Comparison of ENCODE assay signal across 8 cellular contexts in the genomic region with DNA sequence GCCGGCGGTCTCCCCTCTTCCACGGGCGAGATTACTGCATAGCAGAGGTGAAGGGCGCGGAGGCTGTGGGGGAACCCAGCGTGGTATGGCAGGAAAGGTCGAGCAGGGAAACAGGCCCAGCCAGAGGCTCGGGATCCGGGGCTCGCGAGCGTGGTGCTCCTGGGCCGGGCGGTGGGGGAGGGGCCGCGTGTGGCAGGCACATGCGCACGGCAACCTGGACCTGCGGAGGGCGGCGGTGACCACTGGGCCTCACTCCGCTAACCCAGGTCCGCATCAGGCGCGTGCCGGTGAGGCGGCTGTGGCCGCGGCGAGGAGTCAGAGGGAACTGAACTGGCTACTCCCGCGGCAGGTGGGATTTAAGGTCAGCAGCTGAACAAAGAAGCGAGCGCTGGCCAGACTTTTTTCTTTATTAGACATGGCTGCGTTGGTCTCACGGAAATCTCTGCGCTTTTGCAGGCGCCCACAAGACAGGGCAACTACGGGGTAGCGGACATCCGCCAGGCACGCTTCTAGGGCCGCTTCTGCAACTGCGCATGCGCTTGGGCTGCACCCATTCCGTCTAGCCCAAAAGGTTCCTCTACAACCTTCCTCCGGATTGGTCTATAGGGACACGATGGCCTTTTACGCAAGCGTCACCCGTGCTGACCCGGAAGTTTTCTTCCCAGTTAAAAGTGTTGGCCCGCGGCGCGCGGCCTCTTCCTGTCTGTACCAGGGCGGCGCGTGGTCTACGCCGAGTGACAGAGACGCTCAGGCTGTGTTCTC. TPM values are rescaled to one million over a fixed set of nuclear protein-coding genes. Genes with fewer than 3 reads are reported as not detected.
A peak's percentile ranks its signal among the peaks of the same experiment; 100 is the strongest.
DNase-seq lines count a peak whose midpoint lies in the region; ATAC-seq lines count a peak whose summit lies in the region.

A gene (plus strand): TSS at position 694 of the 762 bp plus-strand sequence. CDS start 869 bp downstream, outside the sequence.

- H3K4me1 ChIP-seq in CD8-positive, alpha-beta memory T cell (ENCODE audit: insufficient read depth, low read length), result peaks cover 28% of the 10 kb centered on the region
- peaks cover 31% of the 10 kb centered on the region for H3K4me1 ChIP-seq in effector memory CD4-positive, alpha-beta T cell (ENCODE audit: control insufficient read depth, insufficient read depth, low read length, poor library complexity, severe bottlenecking)

- H3K9me3 ChIP-seq in CD8-positive, alpha-beta memory T cell (ENCODE audit: low read length), result no peaks in the 10 kb centered on the region
- no peaks in the 10 kb centered on the region for H3K9me3 ChIP-seq in effector memory CD4-positive, alpha-beta T cell (ENCODE audit: control insufficient read depth, low read length)

- peak within 1 kb of the TSS; percentile 83 for H3K4me3 ChIP-seq in CD8-positive, alpha-beta memory T cell (ENCODE audit: low read length)
- H3K4me3 ChIP-seq in effector memory CD4-positive, alpha-beta T cell (ENCODE audit: insufficient read depth, low read depth, low read length, poor library complexity, severe bottlenecking), result peak within 1 kb of the TSS; percentile 71

- peak; percentile 90 to 99 (median 95) for DNase-seq in CD8-positive, alpha-beta memory T cell
- DNase-seq in HS-5 (ENCODE audit: low read depth) (peak; percentile 96), lung microvascular endothelial cell (ENCODE audit: low read depth in 2 of 2) (peak; percentile 99)
- peak; percentile 93 for DNase-seq in NK-92 treated with Interleukin-12 subunit alpha and Interleukin-12 subunit beta, amount 100 ng/mL, for 24 hours (lab: John Stamatoyannopoulos, UW)
- peak; percentile 97 for DNase-seq in activated CD8-positive, alpha-beta memory T cell treated with anti-CD3 and anti-CD28 coated beads for 24 hours
- DNase-seq in effector memory CD4-positive, alpha-beta T cell, result peak; percentile 95
- peak; percentile 86 to 94 (median 93) for DNase-seq in stimulated activated CD4-positive, alpha-beta T cell treated with anti-CD3 and anti-CD28 coated beads, TNF-alpha, amount 100 ng/mL, for 48 hours (ENCODE audit: low read depth in 3 of 3)

- peak within 1 kb of the TSS; percentile 92 to 97 (median 94) for H3K4me3 Mint-ChIP-seq in CD8-positive, alpha-beta memory T cell

- POLR2A ChIA-PET in CD8-positive, alpha-beta memory T cell (lab: Charles Lee), result interaction anchor here (0.6 to 1.5 kb wide), 4 partner anchors 24 to 91 kb away, joined by 4 to 8 read pairs (median 4); a partner anchor contains a TSS

- peak; percentile 83 for ATAC-seq in GM19468 (IDR thresholded peaks at IDR 0.05; ENCODE audit: extremely low read depth, unreplicated experiment)

- H3K27me3 ChIP-seq in CD8-positive, alpha-beta memory T cell (ENCODE audit: insufficient read depth, low read length, poor library complexity, severe bottlenecking), result no peaks in the 10 kb centered on the region
- H3K27me3 ChIP-seq in effector memory CD4-positive, alpha-beta T cell (replicated peaks; ENCODE audit: control insufficient read depth, insufficient read depth, low read length, poor library complexity, severe bottlenecking), result no peaks in the 10 kb centered on the region

- peaks cover 0 to 3% of the 10 kb centered on the region in 2 donors for H3K27me3 Mint-ChIP-seq in CD8-positive, alpha-beta memory T cell

- CTCF ChIA-PET in CD8-positive, alpha-beta memory T cell (lab: Charles Lee), result interaction anchor here (0.7 kb wide), 1 partner anchor 194 kb away, joined by 3 read pairs; no protein-coding TSS in a partner anchor

- peaks cover 16% of the 10 kb centered on the region for H3K36me3 ChIP-seq in CD8-positive, alpha-beta memory T cell (ENCODE audit: insufficient read depth, low read length)
- peaks cover 11% of the 10 kb centered on the region for H3K36me3 ChIP-seq in effector memory CD4-positive, alpha-beta T cell (ENCODE audit: control insufficient read depth, insufficient read depth, low read length)

- H3K27ac ChIP-seq in CD8-positive, alpha-beta memory T cell (ENCODE audit: low read depth, low read length), result peak within 1 kb of the TSS; percentile 95
- peak within 1 kb of the TSS; percentile 98 for H3K27ac ChIP-seq in effector memory CD4-positive, alpha-beta T cell (ENCODE audit: insufficient read depth, low read length, poor library complexity, severe bottlenecking)

- peaks cover 6 to 41% (median 8%) of the 10 kb centered on the region in 3 donors for H3K36me3 Mint-ChIP-seq in CD8-positive, alpha-beta memory T cell

- peaks cover 37 to 59% (median 41%) of the 10 kb centered on the region in 3 donors for H3K4me1 Mint-ChIP-seq in CD8-positive, alpha-beta memory T cell

- H3K9me3 Mint-ChIP-seq in CD8-positive, alpha-beta memory T cell, result no peaks in the 10 kb centered on the region

- H3K27ac Mint-ChIP-seq in CD8-positive, alpha-beta memory T cell, result peak within 1 kb of the TSS; percentile 93 to 99 (median 98)

RNA-seq across cellular contexts. Expression of the gene that starts here (rescaled TPM):
- 1,000 to 10,000 TPM; 1,588 to 1,639 TPM for total RNA-seq in CD8-positive, alpha-beta memory T cell
- 1,069 TPM for polyA plus RNA-seq in CD8-positive, alpha-beta memory T cell
- total RNA-seq in lung microvascular endothelial cell, result 2,255 and 2,472 TPM in 2 replicates

Comparison
In these comparisons a context has a peak if more than half of its experiments do, and no peak if none do; other contexts are left out.
1. Peak in every context shown above with its lines: DNase-seq, ATAC-seq, H3K4me3 ChIP-seq and H3K27ac ChIP-seq.